8 cellular contexts compared by ENCODE assay signal in the genomic region with DNA sequence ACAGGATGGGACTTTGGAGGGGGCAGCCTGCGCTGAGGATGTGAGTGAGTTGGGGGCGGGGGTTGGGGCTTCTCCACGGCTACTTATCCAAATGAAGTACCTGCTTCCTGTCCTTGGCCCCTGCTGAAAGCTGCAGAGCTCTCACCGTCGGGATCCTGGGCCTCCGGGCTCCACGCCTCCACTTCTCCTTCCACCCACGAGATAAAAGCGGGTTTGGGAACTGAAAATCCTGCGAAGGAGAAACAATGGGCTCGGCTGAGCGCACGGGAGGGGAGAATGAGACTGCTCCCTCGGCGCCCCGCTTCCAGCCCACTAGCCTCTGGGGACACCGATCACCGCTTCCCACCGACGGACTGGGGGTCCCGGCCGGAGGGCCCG. TPM values are rescaled to one million over a fixed set of nuclear protein-coding genes. Genes with fewer than 3 reads are reported as not detected.
DNase-seq lines count a peak whose midpoint lies in the region; ATAC-seq and TF ChIP-seq lines count a peak whose summit lies in the region.

No MANE protein-coding gene starts in this region.

- H3K4me1 ChIP-seq in heart right ventricle (peaks cover 3 to 26% (median 13%) of the 10 kb centered on the region in 9 donors), skeletal muscle tissue (ENCODE audit: control insufficient read depth in 3 of 3, insufficient read depth in 3 of 3, low read length in 3 of 3) (peaks cover 11 to 15% (median 11%) of the 10 kb centered on the region in 3 donors)

- H3K9me3 ChIP-seq in heart right ventricle, result no peaks in the 10 kb centered on the region
- no peaks in the 10 kb centered on the region for H3K9me3 ChIP-seq in skeletal muscle tissue (ENCODE audit: control insufficient read depth in 3 of 3, low read length in 3 of 3)

- peak; percentile 12 for ATAC-seq in HG03378 (IDR thresholded peaks at IDR 0.05; ENCODE audit: unreplicated experiment)
- peak in 4 of 8 donors; percentile 4 to 20 (median 9) for ATAC-seq in heart right ventricle
- ATAC-seq in GM19324 (IDR thresholded peaks at IDR 0.05; ENCODE audit: low FRiP score, unreplicated experiment), result no peak

- peak overlapping the region; percentile 89 for H3K4me3 ChIP-seq in AG10803 (ENCODE audit: low read length)
- peak overlapping the region; percentile 66 for H3K4me3 ChIP-seq in WI38 (ENCODE audit: low read depth, low read length)
- H3K4me3 ChIP-seq in heart right ventricle, result peak overlapping the region; percentile 63 to 93 (median 78)
- H3K4me3 ChIP-seq in skeletal muscle tissue (ENCODE audit: low read length in 3 of 3), result peak overlapping the region; percentile 93 to 99 (median 98)

- peak; percentile 21 for TF ChIP-seq POLR2A in GM18526 (IDR thresholded peaks at IDR 0.05; ENCODE audit: extremely low read depth, insufficient read length)

- WGBS in heart right ventricle, 2 donors, result 0 to 1% methylated on average over 23 of the region's 23 CpGs

- H3K27me3 ChIP-seq in heart right ventricle (no peaks in the 10 kb centered on the region), skeletal muscle tissue (ENCODE audit: control insufficient read depth in 3 of 3, insufficient read depth in 3 of 3, low read length in 3 of 3) (no peaks in the 10 kb centered on the region)

- H3K27ac ChIP-seq in heart right ventricle (peak overlapping the region; percentile 67 to 97 (median 94)), skeletal muscle tissue (ENCODE audit: low read depth, low read length) (peak overlapping the region; percentile 90)

- TF ChIP-seq CTCF in AG10803 (conservative IDR thresholded peaks at IDR 0.05; ENCODE audit: low read length) (no peak), WI38 (IDR thresholded peaks at IDR 0.05; ENCODE audit: low read depth, low read length) (no peak), heart right ventricle (IDR thresholded peaks at IDR 0.05) (no peak)

- peak overlapping the region; percentile 87 to 94 (median 93) for H3K9ac ChIP-seq in skeletal muscle tissue (ENCODE audit: low read depth in 1 of 3, low read length in 3 of 3)

- peak; percentile 9 for DNase-seq in AG10803 (ENCODE audit: low read depth)
- no peak for DNase-seq in heart right ventricle
- DNase-seq in NCI-H2196 treated with DMSO at 0.1 percent for 48 hours (lab: John Stamatoyannopoulos, UW; ENCODE audit: unreplicated experiment), result no peak

- intact Hi-C loops in heart right ventricle (cut with DNase I), result loop anchor here in 6 of 10 donors (1.0 to 10.0 kb wide), 11 partner anchors 13 to 138 kb away; partner anchors contain the start of genes ZNF747 (in 4 of the 6), ZNF688 (in 2 of the 6), FBRS (in 1 of the 6) and SEPHS2 (in 1 of the 6)

- H3K36me3 ChIP-seq in heart right ventricle, result peaks cover 0 to 50% (median 23%) of the 10 kb centered on the region in 9 donors
- peaks cover 18 to 26% (median 20%) of the 10 kb centered on the region in 3 donors for H3K36me3 ChIP-seq in skeletal muscle tissue (ENCODE audit: control insufficient read depth in 3 of 3, insufficient read depth in 3 of 3, low read length in 3 of 3)

RNA-seq across cellular contexts. Expression of gene ZNF785, which starts 0.5 kb away (rescaled TPM):
- 1 to 10 TPM; 2.8 to 8.4 (median 5.4) TPM for total RNA-seq in heart right ventricle
- polyA plus RNA-seq in heart right ventricle, result 1 to 10 TPM; 3.0 to 7.4 TPM
- total RNA-seq in skeletal muscle tissue, result 10.4 TPM

RNA-seq across cellular contexts. Expression of gene ZNF688, which starts 13.5 kb away (rescaled TPM):
- 10 to 100 TPM in 7 of 10 donors, 1 to 10 TPM in 3; 6.3 to 16.2 (median 12.4) TPM for total RNA-seq in heart right ventricle
- polyA plus RNA-seq in heart right ventricle, result 10 to 100 TPM in 1 of 2 donors, 1 to 10 TPM in 1; 9.3 to 23.8 TPM
- 5.7 TPM for total RNA-seq in skeletal muscle tissue

RNA-seq across cellular contexts. Expression of gene ZNF689, which starts 25.2 kb away (rescaled TPM):
- 1 to 10 TPM; 4.0 to 7.4 (median 5.6) TPM for total RNA-seq in heart right ventricle
- polyA plus RNA-seq in heart right ventricle, result 1 to 10 TPM; 2.7 to 3.1 TPM
- 4.7 TPM for total RNA-seq in skeletal muscle tissue

RNA-seq across cellular contexts. Expression of gene ZNF764, which starts 26.8 kb away (rescaled TPM):
- 10 to 100 TPM in 5 of 10 donors, 1 to 10 TPM in 5; 6.3 to 15.3 (median 10.3) TPM for total RNA-seq in heart right ventricle
- 10 to 100 TPM in 1 of 2 donors, 1 to 10 TPM in 1; 5.6 to 11.7 TPM for polyA plus RNA-seq in heart right ventricle
- total RNA-seq in skeletal muscle tissue, result 3.7 TPM

RNA-seq across cellular contexts. Expression of gene ZNF747, which starts 50.4 kb away (rescaled TPM):
- total RNA-seq in heart right ventricle (10 to 100 TPM in 7 of 10 donors, 1 to 10 TPM in 3; 8.5 to 14.3 (median 10.7) TPM), skeletal muscle tissue (8.4 TPM)
- 1 to 10 TPM; 8.5 to 9.2 TPM for polyA plus RNA-seq in heart right ventricle
